Comparison of ENCODE assay signal across 10 cellular contexts in the genomic region with DNA sequence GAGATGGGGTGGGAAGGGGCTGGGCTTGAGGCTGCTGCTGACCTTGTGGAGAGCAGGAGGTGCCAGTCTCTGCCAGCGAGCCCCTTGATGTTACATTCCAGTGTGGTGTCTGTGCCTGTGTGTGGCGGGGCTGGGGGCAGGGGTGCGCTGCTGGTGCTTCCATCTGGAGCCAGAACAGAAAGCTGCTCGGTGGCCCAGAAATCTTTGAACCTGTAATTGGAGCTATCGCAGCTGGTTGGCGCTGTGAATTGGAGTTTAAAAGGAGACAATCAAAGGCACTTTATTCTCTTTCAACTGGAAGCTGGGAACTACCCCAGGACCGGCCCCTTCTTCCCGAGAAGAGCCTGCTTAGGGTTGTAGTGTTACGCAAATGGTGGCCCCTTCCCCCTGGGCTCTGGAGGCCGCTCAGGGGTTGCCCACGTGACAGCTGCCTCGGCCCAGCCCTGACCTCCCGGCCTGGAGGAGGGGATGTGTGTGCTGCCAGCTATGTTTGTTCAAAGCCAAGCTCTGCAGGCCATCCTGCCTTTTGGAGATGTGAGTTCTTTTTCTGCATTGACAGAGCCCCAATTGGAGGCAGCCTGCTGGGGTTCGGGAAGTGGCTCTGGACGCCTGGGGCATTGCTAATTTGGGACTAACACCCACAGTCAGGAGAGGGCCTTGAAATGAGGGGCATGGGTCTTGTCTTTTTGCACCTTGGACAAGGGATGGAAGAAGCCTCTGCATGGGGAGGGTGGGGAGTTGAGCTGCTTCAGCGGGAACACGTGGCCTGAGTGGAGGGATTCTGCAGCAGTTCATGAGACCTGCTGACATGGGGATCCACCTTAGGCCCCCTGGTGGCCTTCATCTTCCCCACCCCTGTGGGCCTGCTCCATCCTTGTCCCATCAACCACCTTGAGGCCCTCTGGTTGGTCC. TPM values are rescaled to one million over a fixed set of nuclear protein-coding genes. Genes with fewer than 3 reads are reported as not detected.
DNase-seq lines count a peak whose midpoint lies in the region; ATAC-seq, FAIRE-seq and TF ChIP-seq lines count a peak whose summit lies in the region.
"Had no signal": no experiment of that assay in that cellular context is flagged by ENCODE, and none has a peak within 500 bp of the region (broad histone marks: within the 10 kb centered on the region; RNA-seq: fewer than 3 reads in every experiment).

No MANE protein-coding gene starts in this region.

- DNase-seq in GM12865 (ENCODE audit: low read depth) (peak; percentile 13), astrocyte (ENCODE audit: low read depth) (no peak), hepatocyte (ENCODE audit: low spot score) (peak; percentile 71), putamen (ENCODE audit: low spot score) (peak; percentile 35), glomerular visceral epithelial cell (ENCODE audit: extremely low spot score) (no peak), GM19240 (ENCODE audit: insufficient read length, low spot score) (no peak), HUDEP-2 (lab: John Stamatoyannopoulos, UW; ENCODE audit: unreplicated experiment in 76 of 76) (no peak)

- H3K9me3 ChIP-seq in astrocyte (ENCODE audit: insufficient read depth, low read depth, low read length) (no peaks in the 10 kb centered on the region), hepatocyte (ENCODE audit: low read depth) (no peaks in the 10 kb centered on the region)

- H3K4me2 ChIP-seq in astrocyte (ENCODE audit: low read length), result peak overlapping the region; percentile 20
- H3K4me2 ChIP-seq in hepatocyte, result peak overlapping the region; percentile 44

- 26% methylated on average over 17 of the region's 17 CpGs for WGBS in hepatocyte (ENCODE audit: low lambda C conversion rate, missing lambda C conversion rate)

- no peak overlapping the region for H3K27ac Mint-ChIP-seq in astrocyte (ENCODE audit: unreplicated experiment)
- H3K27ac Mint-ChIP-seq: IgD-negative memory B cell had no signal

- no peak overlapping the region for H3K27ac ChIP-seq in astrocyte (ENCODE audit: low read depth, low read length)
- H3K27ac ChIP-seq in hepatocyte, result no peak overlapping the region

- peak overlapping the region; percentile 45 for H3K4me3 Mint-ChIP-seq in astrocyte (ENCODE audit: unreplicated experiment)

- H3K36me3 Mint-ChIP-seq in astrocyte (ENCODE audit: low read depth, unreplicated experiment), result no peaks in the 10 kb centered on the region
- H3K36me3 Mint-ChIP-seq: IgD-negative memory B cell had no signal

- H3K9me2 ChIP-seq in hepatocyte (replicated peaks; ENCODE audit: insufficient read depth), result no peaks in the 10 kb centered on the region

- H3K4me1 Mint-ChIP-seq in astrocyte (ENCODE audit: low read depth, unreplicated experiment), result peaks cover 7% of the 10 kb centered on the region

- H2AFZ ChIP-seq in astrocyte (ENCODE audit: low read depth, low read length), result no peak overlapping the region
- H2AFZ ChIP-seq in hepatocyte, result no peak overlapping the region

- FAIRE-seq in astrocyte (lab: Jason Lieb, UNC), result no peak
- FAIRE-seq: endometrium had no signal

- H3K4me1 ChIP-seq in astrocyte (ENCODE audit: insufficient read depth, low read length) (no peaks in the 10 kb centered on the region), hepatocyte (ENCODE audit: insufficient read depth) (peaks cover 13% of the 10 kb centered on the region)

- no peak overlapping the region for H3K9ac ChIP-seq in astrocyte (ENCODE audit: low read length)

- H3K36me3 ChIP-seq in astrocyte (ENCODE audit: insufficient read depth, low read length), result no peaks in the 10 kb centered on the region
- no peaks in the 10 kb centered on the region for H3K36me3 ChIP-seq in hepatocyte (replicated peaks; ENCODE audit: insufficient read depth, low read depth)

- TF ChIP-seq CTCF in GM12865 (IDR thresholded peaks at IDR 0.05; ENCODE audit: insufficient read depth, low read depth, low read length, missing control alignments), result peak; percentile 9
- peak; percentile 24 for TF ChIP-seq CTCF in astrocyte (IDR thresholded peaks at IDR 0.05; ENCODE audit: insufficient read depth, low read depth, low read length)
- TF ChIP-seq CTCF in hepatocyte (IDR thresholded peaks at IDR 0.05; ENCODE audit: poor library complexity), result peak; percentile 54

- H3K27me3 Mint-ChIP-seq in astrocyte (ENCODE audit: low read depth, unreplicated experiment), result peaks cover 13% of the 10 kb centered on the region

- H3K79me2 ChIP-seq in astrocyte (ENCODE audit: insufficient read depth, low read length), result no peaks in the 10 kb centered on the region
- H3K79me2 ChIP-seq in hepatocyte, result no peaks in the 10 kb centered on the region

- no peaks in the 10 kb centered on the region for H4K20me1 ChIP-seq in astrocyte (ENCODE audit: insufficient read depth, low read length)
- H4K20me1 ChIP-seq in hepatocyte (ENCODE audit: insufficient read depth, poor library complexity, severe bottlenecking), result no peaks in the 10 kb centered on the region

- no peak for ATAC-seq in GM18870 (IDR thresholded peaks at IDR 0.05; ENCODE audit: unreplicated experiment)

- H3K4me3 ChIP-seq in GM12865 (ENCODE audit: low read depth, low read length), result no peak overlapping the region
- no peak overlapping the region for H3K4me3 ChIP-seq in astrocyte (ENCODE audit: insufficient read depth, low read depth, low read length)
- no peak overlapping the region for H3K4me3 ChIP-seq in hepatocyte

- H3K27me3 ChIP-seq in astrocyte (ENCODE audit: insufficient read depth, low read length) (peaks cover 26% of the 10 kb centered on the region), hepatocyte (peaks cover 25% of the 10 kb centered on the region)

- H3K9me3 Mint-ChIP-seq in astrocyte (ENCODE audit: unreplicated experiment), result no peaks in the 10 kb centered on the region
- H3K9me3 Mint-ChIP-seq: IgD-negative memory B cell had no signal

RNA-seq across cellular contexts. Expression of gene ARSA, which starts 14.0 kb away (rescaled TPM):
- total RNA-seq in astrocyte (25.5 and 34.7 TPM in 2 replicates), hepatocyte (26.2 and 31.3 TPM in 2 replicates)
- polyA plus RNA-seq in hepatocyte, result 20.6 and 29.2 TPM in 2 replicates

RNA-seq across cellular contexts. Expression of gene SHANK3, which starts 30.7 kb away (rescaled TPM):
- total RNA-seq in astrocyte (10.1 and 10.6 TPM in 2 replicates), hepatocyte (2.4 and 2.9 TPM in 2 replicates)
- polyA plus RNA-seq in hepatocyte, result 1.9 and 2.6 TPM in 2 replicates
- polyA plus RNA-seq: IgD-negative memory B cell had no signal

RNA-seq across cellular contexts. Expression of gene MAPK8IP2, which starts 41.4 kb away (rescaled TPM):
- total RNA-seq in astrocyte, result 4.7 and 5.9 TPM in 2 replicates
- total RNA-seq in hepatocyte, result 1.0 and 1.6 TPM in 2 replicates
- polyA plus RNA-seq in hepatocyte, result 3.8 and 4.0 TPM in 2 replicates
- polyA plus RNA-seq: IgD-negative memory B cell had no signal

RNA-seq across cellular contexts. Expression of gene CHKB, which starts 59.3 kb away (rescaled TPM):
- 36.1 and 40.7 TPM in 2 replicates for total RNA-seq in astrocyte
- total RNA-seq in hepatocyte, result 54.9 and 57.4 TPM in 2 replicates
- 89.7 and 125 TPM in 2 replicates for polyA plus RNA-seq in hepatocyte

Comparison
In these comparisons a context has a peak if more than half of its experiments do, and no peak if none do; other contexts are left out.
1. DNase-seq: peak in GM12865 (single experiment), hepatocyte (single experiment) and putamen (single experiment); none in astrocyte (single experiment), glomerular visceral epithelial cell (single experiment), GM19240 (single experiment) and HUDEP-2 (0 of 76).
2. Peak in every context shown above with its lines, with median percentiles within 50 percentile points of each other: CTCF ChIP-seq.